Comparison of ENCODE assay signal across 21 cellular contexts in the genomic region with DNA sequence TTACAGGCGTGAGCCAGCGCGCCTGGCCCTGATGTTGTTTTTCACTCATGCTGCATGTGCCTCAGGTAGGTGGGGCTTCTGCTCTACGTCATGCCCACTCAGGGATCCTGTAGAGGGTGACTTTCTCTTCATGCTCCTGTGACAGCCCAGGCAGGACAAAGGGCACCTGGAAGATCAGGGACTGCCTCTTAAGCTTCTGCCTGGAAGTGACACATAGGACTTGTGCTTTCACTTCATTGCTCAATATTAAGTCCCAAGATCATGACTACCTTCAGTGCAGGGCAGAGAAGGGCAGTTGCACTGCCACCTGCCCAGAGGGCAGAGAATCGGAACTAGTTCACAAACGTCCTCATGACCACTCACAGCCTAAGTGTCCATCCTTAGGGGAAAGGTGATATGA.
"Had no signal": no experiment of that assay in that cellular context is flagged by ENCODE, and none has a peak within 500 bp of the region (broad histone marks: within the 10 kb centered on the region; RNA-seq: fewer than 3 reads in every experiment).

No MANE protein-coding gene starts in this region.

- ATAC-seq: foreskin keratinocyte; left colon; left ventricle myocardium superior; naive thymus-derived CD4-positive, alpha-beta T cell; right cardiac atrium; stimulated activated effector memory CD8-positive, alpha-beta T cell treated with anti-CD3 and anti-CD28 coated beads, Interleukin-12 subunit alpha, Interleukin-12 subunit beta, amount 100 ng/mL, for 72 hours; stimulated activated naive CD8-positive, alpha-beta T cell treated with anti-CD3 and anti-CD28 coated beads, Interleukin-15, Interleukin-2, amounts not matched to agents 100 U/mL and 50 U/mL, for 24 hours had no signal

- H3K4me3 ChIP-seq: lung, neural progenitor cell, ovary, suprapubic skin, thyroid gland, upper lobe of left lung, vagina had no signal

- H3K36me3 ChIP-seq: neural progenitor cell, ovary, suprapubic skin, thyroid gland, upper lobe of left lung, vagina had no signal

- DNase-seq: dermis blood vessel endothelial cell; erythroblast; foreskin keratinocyte; kidney; left colon; left ventricle myocardium superior; mesendoderm; naive thymus-derived CD4-positive, alpha-beta T cell; nucleus accumbens; ovary; right cardiac atrium; stimulated activated CD4-positive, alpha-beta T cell treated with anti-CD3 and anti-CD28 coated beads, Interleukin-4, amount 100 ng/mL, for 1 hour; stimulated activated CD8-positive, alpha-beta memory T cell treated with anti-CD3 and anti-CD28 coated beads, Interleukin-4, amount 100 ng/mL, for 48 hours; stimulated activated naive CD8-positive, alpha-beta T cell treated with anti-CD3 and anti-CD28 coated beads, Interleukin-15, Interleukin-2, amounts not matched to agents 100 U/mL and 50 U/mL, for 24 hours; upper lobe of left lung had no signal

- H3K4me2 ChIP-seq: neural progenitor cell had no signal

- H3K4me1 ChIP-seq: foreskin keratinocyte, suprapubic skin, thyroid gland, upper lobe of left lung, vagina had no signal

- H3K9me3 ChIP-seq: ovary, suprapubic skin, thyroid gland, upper lobe of left lung, vagina had no signal

- H3K27ac ChIP-seq: foreskin keratinocyte, neural progenitor cell, ovary, suprapubic skin, thyroid gland, upper lobe of left lung, vagina had no signal

- H3K9ac ChIP-seq: neural progenitor cell had no signal

- H3K27me3 ChIP-seq: neural progenitor cell, ovary, suprapubic skin, thyroid gland, upper lobe of left lung, vagina had no signal

- H2AFZ ChIP-seq: neural progenitor cell had no signal
